18 cellular contexts compared by ENCODE assay signal in the genomic region with DNA sequence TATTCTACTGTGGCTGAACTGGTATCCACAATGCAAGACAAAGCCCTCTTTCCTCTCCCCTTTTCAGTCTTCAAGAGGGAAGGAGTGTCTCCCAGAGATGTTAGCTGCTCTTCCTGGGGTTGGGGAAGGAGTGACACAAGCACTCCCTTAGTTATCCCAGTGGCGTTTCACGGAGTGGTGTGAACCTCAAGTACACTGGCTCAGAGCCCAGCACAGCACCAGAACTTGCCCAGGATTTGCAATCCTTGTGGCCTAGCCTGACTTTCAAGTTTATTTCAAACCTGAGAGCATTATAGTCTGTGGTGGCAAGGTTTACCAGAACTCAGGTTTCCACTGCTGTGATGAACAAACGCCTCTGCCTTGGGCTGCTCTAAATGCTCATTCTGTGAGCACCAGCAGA.
DNase-seq lines count a peak whose midpoint lies in the region; ATAC-seq and TF ChIP-seq lines count a peak whose summit lies in the region.
"Had no signal": no experiment of that assay in that cellular context is flagged by ENCODE, and none has a peak within 500 bp of the region (broad histone marks: within the 10 kb centered on the region; RNA-seq: fewer than 3 reads in every experiment).

No MANE protein-coding gene starts in this region.

- DNase-seq in SK-N-SH, result no peak
- DNase-seq in NCI-H460 (ENCODE audit: extremely low read depth, low read depth), result peak; percentile 49
- peak; percentile 34 for DNase-seq in choroid plexus epithelial cell (ENCODE audit: low read depth)
- no peak for DNase-seq in left lobe of liver (ENCODE audit: low spot score)
- DNase-seq in natural killer cell treated with Interleukin-12 subunit alpha and Interleukin-12 subunit beta and Interleukin-15 and Interleukin-18, amount 100 ng/mL, for 72 hours (ENCODE audit: low spot score), result no peak
- DNase-seq in T-helper 1 cell, result no peak
- DNase-seq: DMS 273 treated with DMSO at 0.1 percent for 48 hours, MG63, NCI-H1092 treated with DMSO at 0.1 percent for 48 hours, NCI-H187, NCI-H2171 treated with DMSO at 0.1 percent for 48 hours, NCI-H510A, Peyer's patch had no signal

- H3K9me3 ChIP-seq in SK-N-SH, result no peaks in the 10 kb centered on the region
- H3K9me3 ChIP-seq: BLaER1 treated with 17β-estradiol and CSF1 and Interleukin-3, amounts not matched to agents 10 nM and 100 nM; HAP-1; MG63; Peyer's patch had no signal

- no peaks in the 10 kb centered on the region for H3K36me3 Mint-ChIP-seq in natural killer cell treated with Interleukin-12 subunit alpha and Interleukin-12 subunit beta and Interleukin-15 and Interleukin-18, amount 100 ng/mL, for 72 hours

- POLR2A ChIA-PET in SK-N-SH (lab: Yijun Ruan, JAX), result no interaction called here

- H3K4me1 Mint-ChIP-seq in natural killer cell treated with Interleukin-12 subunit alpha and Interleukin-12 subunit beta and Interleukin-15 and Interleukin-18, amount 100 ng/mL, for 72 hours (ENCODE audit: low read depth in 2 of 2), result no peaks in the 10 kb centered on the region

- CTCF ChIA-PET in SK-N-SH (lab: Yijun Ruan, JAX), result no interaction called here

- H4K20me1 ChIP-seq in SK-N-SH (ENCODE audit: insufficient read depth), result no peaks in the 10 kb centered on the region
- H4K20me1 ChIP-seq: BLaER1 treated with 17β-estradiol and CSF1 and Interleukin-3, amounts not matched to agents 10 nM and 100 nM had no signal

- H3K4me3 Mint-ChIP-seq in natural killer cell treated with Interleukin-12 subunit alpha and Interleukin-12 subunit beta and Interleukin-15 and Interleukin-18, amount 100 ng/mL, for 72 hours, result no peak overlapping the region

- no peak overlapping the region for H3K27ac ChIP-seq in SK-N-SH (ENCODE audit: low read depth in 2 of 2, low read length in 1 of 2)
- H3K27ac ChIP-seq: BLaER1 treated with 17β-estradiol and CSF1 and Interleukin-3, amounts not matched to agents 10 nM and 100 nM; KMS-11; Peyer's patch had no signal

- 91% methylated on average over 3 of the region's 3 CpGs for WGBS in SK-N-SH (ENCODE audit: low lambda C conversion rate)

- H3K9ac ChIP-seq in SK-N-SH, result no peak overlapping the region
- H3K9ac ChIP-seq: BLaER1 treated with 17β-estradiol and CSF1 and Interleukin-3, amounts not matched to agents 10 nM and 100 nM; KMS-11 had no signal

- H3K4me3 ChIP-seq in SK-N-SH (ENCODE audit: low read depth in 2 of 2, low read length in 1 of 2), result no peak overlapping the region
- no peak overlapping the region for H3K4me3 ChIP-seq in choroid plexus epithelial cell (ENCODE audit: low read depth, low read length)
- H3K4me3 ChIP-seq: BLaER1 treated with 17β-estradiol and CSF1 and Interleukin-3, amounts not matched to agents 10 nM and 100 nM; HAP-1; MG63; Peyer's patch had no signal

- H3F3A ChIP-seq in SK-N-SH (replicated peaks; ENCODE audit: insufficient read depth), result no peaks in the 10 kb centered on the region

- no peak for TF ChIP-seq CTCF in SK-N-SH (IDR thresholded peaks at IDR 0.05)
- TF ChIP-seq CTCF in choroid plexus epithelial cell (conservative IDR thresholded peaks at IDR 0.05; ENCODE audit: low read depth, low read length), result no peak

- TF ChIP-seq EP300 in SK-N-SH (IDR thresholded peaks at IDR 0.05; ENCODE audit: borderline replicate concordance in 1 of 2, low read depth in 1 of 2, low read length in 1 of 2), result no peak

- no peaks in the 10 kb centered on the region for H3K79me2 ChIP-seq in SK-N-SH (ENCODE audit: insufficient read depth)

- no peaks in the 10 kb centered on the region; a peak in 1 of 4 replicates for H3K4me1 ChIP-seq in SK-N-SH (ENCODE audit: control insufficient read depth in 1 of 2, insufficient read depth in 2 of 2, low read depth in 1 of 2, low read length in 1 of 2)
- H3K4me1 ChIP-seq: BLaER1 treated with 17β-estradiol and CSF1 and Interleukin-3, amounts not matched to agents 10 nM and 100 nM; Peyer's patch had no signal

- peaks cover 9% of the 10 kb centered on the region for H3K9me3 Mint-ChIP-seq in natural killer cell treated with Interleukin-12 subunit alpha and Interleukin-12 subunit beta and Interleukin-15 and Interleukin-18, amount 100 ng/mL, for 72 hours

- TF ChIP-seq RAD21 in SK-N-SH (IDR thresholded peaks at IDR 0.05; ENCODE audit: low read length), result no peak

- no peaks in the 10 kb centered on the region for H3K36me3 ChIP-seq in SK-N-SH (replicated peaks in 1 of 2; ENCODE audit: control insufficient read depth in 1 of 2, insufficient read depth in 2 of 2, low read length in 1 of 2)
- H3K36me3 ChIP-seq: BLaER1 treated with 17β-estradiol and CSF1 and Interleukin-3, amounts not matched to agents 10 nM and 100 nM; HAP-1; MG63; Peyer's patch had no signal

- no peaks in the 10 kb centered on the region for H3K9me2 ChIP-seq in SK-N-SH

- H2AFZ ChIP-seq in SK-N-SH (ENCODE audit: low read depth), result 0 out of 2 replicates have a peak overlapping the region, but pooled peaks have one; percentile 14

- TF ChIP-seq POLR2A in GM18505 (IDR thresholded peaks at IDR 0.05; ENCODE audit: borderline replicate concordance, extremely low read depth, insufficient read depth, insufficient read length), result no peak

- no peaks in the 10 kb centered on the region for H3K27me3 Mint-ChIP-seq in natural killer cell treated with Interleukin-12 subunit alpha and Interleukin-12 subunit beta and Interleukin-15 and Interleukin-18, amount 100 ng/mL, for 72 hours

- H3K27me3 ChIP-seq in SK-N-SH (ENCODE audit: insufficient read depth), result no peaks in the 10 kb centered on the region
- H3K27me3 ChIP-seq: BLaER1 treated with 17β-estradiol and CSF1 and Interleukin-3, amounts not matched to agents 10 nM and 100 nM; MG63; Peyer's patch had no signal

- H3K4me2 ChIP-seq in SK-N-SH, result no peak overlapping the region
- H3K4me2 ChIP-seq: BLaER1 treated with 17β-estradiol and CSF1 and Interleukin-3, amounts not matched to agents 10 nM and 100 nM; KMS-11 had no signal

- H3K27ac Mint-ChIP-seq in natural killer cell treated with Interleukin-12 subunit alpha and Interleukin-12 subunit beta and Interleukin-15 and Interleukin-18, amount 100 ng/mL, for 72 hours, result no peak overlapping the region

- ATAC-seq in SK-N-SH treated with all-trans-retinoic acid at 6 μM for 48 hours (no peak), left lobe of liver (peak; percentile 49), GM18505 (IDR thresholded peaks at IDR 0.05; ENCODE audit: unreplicated experiment) (no peak)
- no peak for ATAC-seq in natural killer cell treated with Interleukin-12 subunit alpha and Interleukin-12 subunit beta and Interleukin-15 and Interleukin-18, amount 100 ng/mL, for 72 hours

TF ChIP-seq in SK-N-SH, 30 proteins besides CTCF, POLR2A, EP300 and RAD21 (continues in another document):
- TF ChIP-seq RXRA (IDR thresholded peaks at IDR 0.05; ENCODE audit: borderline replicate concordance, low read depth) (no peak), ELF1 (IDR thresholded peaks at IDR 0.05) (no peak), CHD2 (IDR thresholded peaks at IDR 0.05; ENCODE audit: low read length, partially characterized antibody) (no peak), MEF2A (IDR thresholded peaks at IDR 0.05; ENCODE audit: borderline replicate concordance, low read depth) (no peak), TCF12 (IDR thresholded peaks at IDR 0.05) (no peak), SMC3 (IDR thresholded peaks at IDR 0.05; ENCODE audit: low read depth, low read length) (no peak), TEAD4 (IDR thresholded peaks at IDR 0.05; ENCODE audit: borderline replicate concordance, insufficient read depth) (no peak), RFX5 (IDR thresholded peaks at IDR 0.05; ENCODE audit: low read length) (no peak)
- TF ChIP-seq, protein P1, sequence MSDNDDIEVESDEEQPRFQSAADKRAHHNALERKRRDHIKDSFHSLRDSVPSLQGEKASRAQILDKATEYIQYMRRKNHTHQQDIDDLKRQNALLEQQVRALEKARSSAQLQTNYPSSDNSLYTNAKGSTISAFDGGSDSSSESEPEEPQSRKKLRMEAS (IDR thresholded peaks at IDR 0.05; ENCODE audit: low read depth), result no peak
- TF ChIP-seq, protein P2, sequence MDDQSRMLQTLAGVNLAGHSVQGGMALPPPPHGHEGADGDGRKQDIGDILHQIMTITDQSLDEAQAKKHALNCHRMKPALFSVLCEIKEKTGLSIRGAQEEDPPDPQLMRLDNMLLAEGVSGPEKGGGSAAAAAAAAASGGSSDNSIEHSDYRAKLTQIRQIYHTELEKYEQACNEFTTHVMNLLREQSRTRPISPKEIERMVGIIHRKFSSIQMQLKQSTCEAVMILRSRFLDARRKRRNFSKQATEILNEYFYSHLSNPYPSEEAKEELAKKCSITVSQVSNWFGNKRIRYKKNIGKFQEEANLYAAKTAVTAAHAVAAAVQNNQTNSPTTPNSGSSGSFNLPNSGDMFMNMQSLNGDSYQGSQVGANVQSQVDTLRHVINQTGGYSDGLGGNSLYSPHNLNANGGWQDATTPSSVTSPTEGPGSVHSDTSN (IDR thresholded peaks at IDR 0.05), result no peak

TF ChIP-seq in SK-N-SH treated with all-trans-retinoic acid at 6 μM for 48 hours, 23 proteins besides CTCF, POLR2A, EP300 and RAD21 (continues in another document):
- TF ChIP-seq ESRRG (CRISPR knock-in tag; IDR thresholded peaks at IDR 0.05) (no peak), GLIS3 (CRISPR knock-in tag; IDR thresholded peaks at IDR 0.05) (no peak), CSDC2 (CRISPR knock-in tag; IDR thresholded peaks at IDR 0.05) (no peak)
- TF ChIP-seq, protein P3, sequence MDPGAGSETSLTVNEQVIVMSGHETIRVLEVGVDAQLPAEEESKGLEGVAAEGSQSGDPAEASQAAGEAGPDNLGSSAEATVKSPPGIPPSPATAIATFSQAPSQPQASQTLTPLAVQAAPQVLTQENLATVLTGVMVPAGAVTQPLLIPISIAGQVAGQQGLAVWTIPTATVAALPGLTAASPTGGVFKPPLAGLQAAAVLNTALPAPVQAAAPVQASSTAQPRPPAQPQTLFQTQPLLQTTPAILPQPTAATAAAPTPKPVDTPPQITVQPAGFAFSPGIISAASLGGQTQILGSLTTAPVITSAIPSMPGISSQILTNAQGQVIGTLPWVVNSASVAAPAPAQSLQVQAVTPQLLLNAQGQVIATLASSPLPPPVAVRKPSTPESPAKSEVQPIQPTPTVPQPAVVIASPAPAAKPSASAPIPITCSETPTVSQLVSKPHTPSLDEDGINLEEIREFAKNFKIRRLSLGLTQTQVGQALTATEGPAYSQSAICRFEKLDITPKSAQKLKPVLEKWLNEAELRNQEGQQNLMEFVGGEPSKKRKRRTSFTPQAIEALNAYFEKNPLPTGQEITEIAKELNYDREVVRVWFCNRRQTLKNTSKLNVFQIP (CRISPR knock-in tag; IDR thresholded peaks at IDR 0.05; ENCODE audit: borderline replicate concordance, low read depth), result no peak

Comparison
In these comparisons a context has a peak if more than half of its experiments do, and no peak if none do; other contexts are left out.
1. DNase-seq: peak in NCI-H460 (single experiment) and choroid plexus epithelial cell (single experiment); none in SK-N-SH (single experiment), left lobe of liver (single experiment), natural killer cell treated with Interleukin-12 subunit alpha and Interleukin-12 subunit beta and Interleukin-15 and Interleukin-18, amount 100 ng/mL, for 72 hours (single experiment) and T-helper 1 cell (0 of 5).